ENCODE assay signal across 19 cellular contexts in the genomic region with DNA sequence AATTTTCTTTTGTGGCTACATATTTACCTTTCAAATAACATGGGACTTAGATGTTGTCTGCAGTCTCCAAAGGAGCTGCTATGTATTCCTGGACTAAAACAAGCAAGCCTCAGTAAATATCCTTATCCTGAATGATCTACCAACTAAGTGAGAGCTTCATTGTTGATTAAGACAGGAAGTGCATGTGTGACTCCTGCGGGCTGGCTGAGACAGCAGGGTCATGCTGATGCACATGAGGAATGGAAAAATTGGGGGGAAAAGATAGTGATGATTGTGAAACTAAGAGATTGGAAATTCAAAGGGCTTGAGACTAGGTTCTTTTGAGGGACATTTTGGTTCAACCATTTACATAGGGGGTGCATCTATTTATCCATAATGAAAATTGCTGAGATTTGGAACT.
DNase-seq lines count a peak whose midpoint lies in the region; ATAC-seq lines count a peak whose summit lies in the region.
"Had no signal": no experiment of that assay in that cellular context is flagged by ENCODE, and none has a peak within 500 bp of the region (broad histone marks: within the 10 kb centered on the region; RNA-seq: fewer than 3 reads in every experiment).

No MANE protein-coding gene starts in this region.

- intact Hi-C loops in activated CD4-positive, alpha-beta T cell treated with anti-CD3 and anti-CD28 coated beads, Interleukin-2, amount 10 ng/mL, durations not matched to agents 24 days and 14 days (cut with micrococcal nuclease): no loop called here
- intact Hi-C loops in posterior vena cava (cut with DNase I): no loop called here

- in situ Hi-C loops in KBM-7 (cut with MboI; ENCODE audit: low pct_unique_long_range_greater_than_20kb, low sequenced_read_pairs): no loop called here

- H3K27me3 Mint-ChIP-seq in activated CD4-positive, alpha-beta T cell treated with anti-CD3 and anti-CD28 coated beads, Interleukin-2, amount 10 ng/mL, durations not matched to agents 24 days and 14 days: peaks cover 10% of the 10 kb centered on the region
- no peaks in the 10 kb centered on the region for H3K27me3 Mint-ChIP-seq in stimulated activated memory B cell treated with anti-CD40 and anti-IgM and Interleukin-4, amounts not matched to agents 10 μg/mL and 1 μg/mL and 100 μg/mL, for 72 hours
- H3K27me3 Mint-ChIP-seq: activated T-helper 17 cell treated with anti-CD3 and anti-CD28 coated beads, Interleukin-2, amount 50 U/mL, for 72 hours; dendritic cell treated with granulocyte-macrophage colony-stimulating factor and Interleukin-4, amounts not matched to agents 40 ng/mL and 50 ng/mL, for 4 days; naive thymus-derived CD8-positive, alpha-beta T cell had no signal

- no peak for DNase-seq in activated CD4-positive, alpha-beta T cell treated with anti-CD3 and anti-CD28 coated beads, Interleukin-2, amount 10 ng/mL, durations not matched to agents 24 days and 14 days
- no peak for DNase-seq in activated CD4-positive, alpha-beta T cell treated with anti-CD3 and anti-CD28 coated beads for 48 hours
- DNase-seq in RPMI7951 (ENCODE audit: low read depth): peak; percentile 77
- DNase-seq in iris pigment epithelial cell (ENCODE audit: low read depth): peak; percentile 38
- no peak for DNase-seq in posterior vena cava (ENCODE audit: low spot score)
- DNase-seq in KBM-7: no peak
- DNase-seq: GDM1; hippocampal formation; islet precursor cell; naive thymus-derived CD8-positive, alpha-beta T cell; NCI-H1436 treated with DMSO at 0.1 percent for 48 hours; NCI-H524; posterior cingulate gyrus; SW 1271 had no signal

- H3K4me1 Mint-ChIP-seq in activated CD4-positive, alpha-beta T cell treated with anti-CD3 and anti-CD28 coated beads, Interleukin-2, amount 10 ng/mL, durations not matched to agents 24 days and 14 days: peaks cover 18% of the 10 kb centered on the region
- H3K4me1 Mint-ChIP-seq in stimulated activated memory B cell treated with anti-CD40 and anti-IgM and Interleukin-4, amounts not matched to agents 10 μg/mL and 1 μg/mL and 100 μg/mL, for 72 hours: peaks cover 8% of the 10 kb centered on the region
- H3K4me1 Mint-ChIP-seq: activated T-helper 17 cell treated with anti-CD3 and anti-CD28 coated beads, Interleukin-2, amount 50 U/mL, for 72 hours had no signal

- ATAC-seq in stimulated activated memory B cell treated with anti-CD40 and anti-IgM and Interleukin-4, amounts not matched to agents 10 μg/mL and 1 μg/mL and 100 μg/mL, for 72 hours: peak; percentile 27
- no peak for ATAC-seq in GM18909 (IDR thresholded peaks at IDR 0.05; ENCODE audit: poor library complexity, unreplicated experiment)
- ATAC-seq: activated T-helper 17 cell treated with anti-CD3 and anti-CD28 coated beads, Interleukin-2, amount 50 U/mL, for 72 hours; naive thymus-derived CD8-positive, alpha-beta T cell had no signal

- H3K9me3 Mint-ChIP-seq in activated CD4-positive, alpha-beta T cell treated with anti-CD3 and anti-CD28 coated beads, Interleukin-2, amount 10 ng/mL, durations not matched to agents 24 days and 14 days: peaks cover 4% of the 10 kb centered on the region
- H3K9me3 Mint-ChIP-seq in stimulated activated memory B cell treated with anti-CD40 and anti-IgM and Interleukin-4, amounts not matched to agents 10 μg/mL and 1 μg/mL and 100 μg/mL, for 72 hours: no peaks in the 10 kb centered on the region
- H3K9me3 Mint-ChIP-seq: activated T-helper 17 cell treated with anti-CD3 and anti-CD28 coated beads, Interleukin-2, amount 50 U/mL, for 72 hours; dendritic cell treated with granulocyte-macrophage colony-stimulating factor and Interleukin-4, amounts not matched to agents 40 ng/mL and 50 ng/mL, for 4 days; naive thymus-derived CD8-positive, alpha-beta T cell had no signal

- no peak overlapping the region for H3K4me3 Mint-ChIP-seq in activated CD4-positive, alpha-beta T cell treated with anti-CD3 and anti-CD28 coated beads, Interleukin-2, amount 10 ng/mL, durations not matched to agents 24 days and 14 days
- no peak overlapping the region for H3K4me3 Mint-ChIP-seq in stimulated activated memory B cell treated with anti-CD40 and anti-IgM and Interleukin-4, amounts not matched to agents 10 μg/mL and 1 μg/mL and 100 μg/mL, for 72 hours
- H3K4me3 Mint-ChIP-seq: activated T-helper 17 cell treated with anti-CD3 and anti-CD28 coated beads, Interleukin-2, amount 50 U/mL, for 72 hours; dendritic cell treated with granulocyte-macrophage colony-stimulating factor and Interleukin-4, amounts not matched to agents 40 ng/mL and 50 ng/mL, for 4 days; naive thymus-derived CD8-positive, alpha-beta T cell; type B pancreatic cell had no signal

- H3K36me3 Mint-ChIP-seq in activated CD4-positive, alpha-beta T cell treated with anti-CD3 and anti-CD28 coated beads, Interleukin-2, amount 10 ng/mL, durations not matched to agents 24 days and 14 days (ENCODE audit: low read depth): no peaks in the 10 kb centered on the region
- H3K36me3 Mint-ChIP-seq in stimulated activated memory B cell treated with anti-CD40 and anti-IgM and Interleukin-4, amounts not matched to agents 10 μg/mL and 1 μg/mL and 100 μg/mL, for 72 hours: no peaks in the 10 kb centered on the region
- H3K36me3 Mint-ChIP-seq: naive thymus-derived CD8-positive, alpha-beta T cell; type B pancreatic cell had no signal

- H3K27ac Mint-ChIP-seq in activated CD4-positive, alpha-beta T cell treated with anti-CD3 and anti-CD28 coated beads, Interleukin-2, amount 10 ng/mL, durations not matched to agents 24 days and 14 days: peak overlapping the region; percentile 3
- H3K27ac Mint-ChIP-seq in stimulated activated memory B cell treated with anti-CD40 and anti-IgM and Interleukin-4, amounts not matched to agents 10 μg/mL and 1 μg/mL and 100 μg/mL, for 72 hours: no peak overlapping the region
- H3K27ac Mint-ChIP-seq: activated T-helper 17 cell treated with anti-CD3 and anti-CD28 coated beads, Interleukin-2, amount 50 U/mL, for 72 hours; dendritic cell treated with granulocyte-macrophage colony-stimulating factor and Interleukin-4, amounts not matched to agents 40 ng/mL and 50 ng/mL, for 4 days; naive thymus-derived CD8-positive, alpha-beta T cell; type B pancreatic cell had no signal

Comparison
In these comparisons a context has a peak if more than half of its experiments do, and no peak if none do; other contexts are left out.
1. DNase-seq: peak in RPMI7951 (single experiment) and iris pigment epithelial cell (single experiment); none in activated CD4-positive, alpha-beta T cell treated with anti-CD3 and anti-CD28 coated beads, Interleukin-2, amount 10 ng/mL, durations not matched to agents 24 days and 14 days (single experiment), activated CD4-positive, alpha-beta T cell treated with anti-CD3 and anti-CD28 coated beads for 48 hours (single experiment), posterior vena cava (single experiment) and KBM-7 (single experiment).